ENCODE assay signal across 1 cellular context in genomic region chr19:44892932-44893331, GRCh38.
TF ChIP-seq lines count a peak whose summit lies in the region.

No MANE protein-coding gene starts in this region.

TF ChIP-seq in H1, 55 proteins besides CTCF, POLR2A, EP300 and RAD21:
- no peak for TF ChIP-seq POLR2AphosphoS5 (IDR thresholded peaks at IDR 0.05; ENCODE audit: low read depth, low read length)
- TF ChIP-seq CHD1 (IDR thresholded peaks at IDR 0.05; ENCODE audit: low read depth, low read length), result no peak
- no peak for TF ChIP-seq SIN3A (conservative IDR thresholded peaks at IDR 0.05 in 1 of 2, IDR thresholded peaks at IDR 0.05 in 1 of 2; ENCODE audit: low read depth in 1 of 2, low read length in 2 of 2)
- TF ChIP-seq RFX5 (IDR thresholded peaks at IDR 0.05; ENCODE audit: borderline replicate concordance, low read depth, low read length), result no peak
- no peak for TF ChIP-seq EGR1 (IDR thresholded peaks at IDR 0.05; ENCODE audit: borderline replicate concordance, low read depth, low read length)
- no peak for TF ChIP-seq FOSL1 (IDR thresholded peaks at IDR 0.05; ENCODE audit: insufficient read depth, low read depth, low read length)
- TF ChIP-seq TCF12 (IDR thresholded peaks at IDR 0.05; ENCODE audit: low read depth, low read length), result no peak
- TF ChIP-seq TEAD4 (IDR thresholded peaks at IDR 0.05; ENCODE audit: low read depth, low read length), result no peak
- TF ChIP-seq TBP (IDR thresholded peaks at IDR 0.05; ENCODE audit: low read depth, low read length), result no peak
- TF ChIP-seq CTBP2 (IDR thresholded peaks at IDR 0.05; ENCODE audit: borderline replicate concordance, insufficient read depth, insufficient read length, low read length), result no peak
- no peak for TF ChIP-seq KDM4A (IDR thresholded peaks at IDR 0.05; ENCODE audit: low read depth, low read length, severe bottlenecking)
- TF ChIP-seq TAF7 (optimal IDR thresholded peaks at IDR 0.05; ENCODE audit: borderline replicate concordance, low read depth, low read length), result no peak
- TF ChIP-seq SIRT6 (IDR thresholded peaks at IDR 0.05; ENCODE audit: low read length), result no peak
- no peak for TF ChIP-seq BACH1 (IDR thresholded peaks at IDR 0.05; ENCODE audit: low read length)
- no peak for TF ChIP-seq RBBP5 (IDR thresholded peaks at IDR 0.05; ENCODE audit: borderline replicate concordance, low read depth, low read length)
- TF ChIP-seq GABPA (IDR thresholded peaks at IDR 0.05; ENCODE audit: borderline replicate concordance, insufficient read depth, low read length), result no peak
- no peak for TF ChIP-seq PHF8 (conservative IDR thresholded peaks at IDR 0.05; ENCODE audit: low read depth, low read length)
- no peak for TF ChIP-seq SIX5 (IDR thresholded peaks at IDR 0.05; ENCODE audit: low read depth, low read length)
- TF ChIP-seq HDAC2 (IDR thresholded peaks at IDR 0.05; ENCODE audit: borderline replicate concordance in 1 of 2, low read depth in 2 of 2, low read length in 2 of 2), result no peak
- TF ChIP-seq YY1 (IDR thresholded peaks at IDR 0.05; ENCODE audit: low read depth, low read length), result no peak
